In genomic region chr7:123499211-123499968, GRCh38 we compare ENCODE assay signal across 1 cellular context.
TF ChIP-seq lines count a peak whose summit lies in the region.

No MANE protein-coding gene starts in this region.

TF ChIP-seq in K562, 482 proteins besides CTCF, POLR2A, EP300 and RAD21 (continued from another document and continues in another):
- TF ChIP-seq ZNF398 (CRISPR knock-in tag; IDR thresholded peaks at IDR 0.05): peak; percentile 88
- peak; percentile 86; the same call in 1 of the 2 replicates for TF ChIP-seq PHTF2 (CRISPR knock-in tag; IDR thresholded peaks at IDR 0.05)
- no peak for TF ChIP-seq FOXA1 (IDR thresholded peaks at IDR 0.05; ENCODE audit: borderline replicate concordance)
- no peak for TF ChIP-seq CHD2 (IDR thresholded peaks at IDR 0.05; ENCODE audit: low read depth, low read length)
- no peak for TF ChIP-seq ZNF217 (CRISPR knock-in tag; IDR thresholded peaks at IDR 0.05)
- peak; percentile 98 for TF ChIP-seq ZNF766 (CRISPR knock-in tag; conservative IDR thresholded peaks at IDR 0.05)
- TF ChIP-seq KAT2B (IDR thresholded peaks at IDR 0.05; ENCODE audit: low read depth, low read length): no peak
- no peak for TF ChIP-seq ZNF232 (CRISPR knock-in tag; IDR thresholded peaks at IDR 0.05)
- no peak for TF ChIP-seq CREB1 (IDR thresholded peaks at IDR 0.05)
- TF ChIP-seq CREB1 (CRISPR knock-in tag; IDR thresholded peaks at IDR 0.05): no peak
- TF ChIP-seq, protein P1, sequence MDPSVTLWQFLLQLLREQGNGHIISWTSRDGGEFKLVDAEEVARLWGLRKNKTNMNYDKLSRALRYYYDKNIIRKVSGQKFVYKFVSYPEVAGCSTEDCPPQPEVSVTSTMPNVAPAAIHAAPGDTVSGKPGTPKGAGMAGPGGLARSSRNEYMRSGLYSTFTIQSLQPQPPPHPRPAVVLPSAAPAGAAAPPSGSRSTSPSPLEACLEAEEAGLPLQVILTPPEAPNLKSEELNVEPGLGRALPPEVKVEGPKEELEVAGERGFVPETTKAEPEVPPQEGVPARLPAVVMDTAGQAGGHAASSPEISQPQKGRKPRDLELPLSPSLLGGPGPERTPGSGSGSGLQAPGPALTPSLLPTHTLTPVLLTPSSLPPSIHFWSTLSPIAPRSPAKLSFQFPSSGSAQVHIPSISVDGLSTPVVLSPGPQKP (CRISPR knock-in tag; IDR thresholded peaks at IDR 0.05): no peak
- peak; percentile 85; the same call in 1 of the 2 replicates for TF ChIP-seq ZNF830 (CRISPR knock-in tag; IDR thresholded peaks at IDR 0.05)
- TF ChIP-seq GTF2E2 (tag; IDR thresholded peaks at IDR 0.05): no peak
- no peak for TF ChIP-seq JUND (IDR thresholded peaks at IDR 0.05; ENCODE audit: borderline replicate concordance, low read depth, low read length)
- TF ChIP-seq JUND (tag; IDR thresholded peaks at IDR 0.05; ENCODE audit: borderline replicate concordance, low read depth, low read length): peak; percentile 12; the same call in 1 of the 3 replicates
- TF ChIP-seq CEBPG (CRISPR knock-in tag; IDR thresholded peaks at IDR 0.05): no peak
- TF ChIP-seq CEBPG (tag; conservative IDR thresholded peaks at IDR 0.05 in 1 of 2, IDR thresholded peaks at IDR 0.05 in 1 of 2): peak in 1 of 2 experiments; percentile 5; a peak in 1 of 4 replicates
- TF ChIP-seq STAT5B (CRISPR knock-in tag; IDR thresholded peaks at IDR 0.05): no peak; the same call in 1 of the 2 replicates
- TF ChIP-seq ZNF282 (CRISPR knock-in tag; IDR thresholded peaks at IDR 0.05): no peak
- TF ChIP-seq, protein P2, sequence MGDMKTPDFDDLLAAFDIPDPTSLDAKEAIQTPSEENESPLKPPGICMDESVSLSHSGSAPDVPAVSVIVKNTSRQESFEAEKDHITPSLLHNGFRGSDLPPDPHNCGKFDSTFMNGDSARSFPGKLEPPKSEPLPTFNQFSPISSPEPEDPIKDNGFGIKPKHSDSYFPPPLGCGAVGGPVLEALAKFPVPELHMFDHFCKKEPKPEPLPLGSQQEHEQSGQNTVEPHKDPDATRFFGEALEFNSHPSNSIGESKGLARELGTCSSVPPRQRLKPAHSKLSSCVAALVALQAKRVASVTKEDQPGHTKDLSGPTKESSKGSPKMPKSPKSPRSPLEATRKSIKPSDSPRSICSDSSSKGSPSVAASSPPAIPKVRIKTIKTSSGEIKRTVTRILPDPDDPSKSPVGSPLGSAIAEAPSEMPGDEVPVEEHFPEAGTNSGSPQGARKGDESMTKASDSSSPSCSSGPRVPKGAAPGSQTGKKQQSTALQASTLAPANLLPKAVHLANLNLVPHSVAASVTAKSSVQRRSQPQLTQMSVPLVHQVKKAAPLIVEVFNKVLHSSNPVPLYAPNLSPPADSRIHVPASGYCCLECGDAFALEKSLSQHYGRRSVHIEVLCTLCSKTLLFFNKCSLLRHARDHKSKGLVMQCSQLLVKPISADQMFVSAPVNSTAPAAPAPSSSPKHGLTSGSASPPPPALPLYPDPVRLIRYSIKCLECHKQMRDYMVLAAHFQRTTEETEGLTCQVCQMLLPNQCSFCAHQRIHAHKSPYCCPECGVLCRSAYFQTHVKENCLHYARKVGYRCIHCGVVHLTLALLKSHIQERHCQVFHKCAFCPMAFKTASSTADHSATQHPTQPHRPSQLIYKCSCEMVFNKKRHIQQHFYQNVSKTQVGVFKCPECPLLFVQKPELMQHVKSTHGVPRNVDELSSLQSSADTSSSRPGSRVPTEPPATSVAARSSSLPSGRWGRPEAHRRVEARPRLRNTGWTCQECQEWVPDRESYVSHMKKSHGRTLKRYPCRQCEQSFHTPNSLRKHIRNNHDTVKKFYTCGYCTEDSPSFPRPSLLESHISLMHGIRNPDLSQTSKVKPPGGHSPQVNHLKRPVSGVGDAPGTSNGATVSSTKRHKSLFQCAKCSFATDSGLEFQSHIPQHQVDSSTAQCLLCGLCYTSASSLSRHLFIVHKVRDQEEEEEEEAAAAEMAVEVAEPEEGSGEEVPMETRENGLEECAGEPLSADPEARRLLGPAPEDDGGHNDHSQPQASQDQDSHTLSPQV (IDR thresholded peaks at IDR 0.05): peak; percentile 99
- no peak for TF ChIP-seq LEF1 (IDR thresholded peaks at IDR 0.05)
- TF ChIP-seq SMC3 (conservative IDR thresholded peaks at IDR 0.05; ENCODE audit: insufficient read depth, low read depth, low read length): no peak
- TF ChIP-seq ARID1B (IDR thresholded peaks at IDR 0.05): no peak
- no peak for TF ChIP-seq ZNF224 (CRISPR knock-in tag; IDR thresholded peaks at IDR 0.05)
- TF ChIP-seq, protein P3, sequence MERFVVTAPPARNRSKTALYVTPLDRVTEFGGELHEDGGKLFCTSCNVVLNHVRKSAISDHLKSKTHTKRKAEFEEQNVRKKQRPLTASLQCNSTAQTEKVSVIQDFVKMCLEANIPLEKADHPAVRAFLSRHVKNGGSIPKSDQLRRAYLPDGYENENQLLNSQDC (CRISPR knock-in tag; IDR thresholded peaks at IDR 0.05): no peak
- TF ChIP-seq, protein P4, sequence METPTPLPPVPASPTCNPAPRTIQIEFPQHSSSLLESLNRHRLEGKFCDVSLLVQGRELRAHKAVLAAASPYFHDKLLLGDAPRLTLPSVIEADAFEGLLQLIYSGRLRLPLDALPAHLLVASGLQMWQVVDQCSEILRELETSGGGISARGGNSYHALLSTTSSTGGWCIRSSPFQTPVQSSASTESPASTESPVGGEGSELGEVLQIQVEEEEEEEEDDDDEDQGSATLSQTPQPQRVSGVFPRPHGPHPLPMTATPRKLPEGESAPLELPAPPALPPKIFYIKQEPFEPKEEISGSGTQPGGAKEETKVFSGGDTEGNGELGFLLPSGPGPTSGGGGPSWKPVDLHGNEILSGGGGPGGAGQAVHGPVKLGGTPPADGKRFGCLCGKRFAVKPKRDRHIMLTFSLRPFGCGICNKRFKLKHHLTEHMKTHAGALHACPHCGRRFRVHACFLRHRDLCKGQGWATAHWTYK (CRISPR knock-in tag; IDR thresholded peaks at IDR 0.05): peak; percentile 97
- no peak for TF ChIP-seq SOX6 (IDR thresholded peaks at IDR 0.05)
- TF ChIP-seq TSC22D4 (tag; IDR thresholded peaks at IDR 0.05): no peak
- no peak for TF ChIP-seq CCAR2 (IDR thresholded peaks at IDR 0.05; ENCODE audit: low read depth, low read length)
- TF ChIP-seq MXI1 (IDR thresholded peaks at IDR 0.05; ENCODE audit: low read depth, low read length): no peak
- TF ChIP-seq ZFP91 (CRISPR knock-in tag; IDR thresholded peaks at IDR 0.05): no peak
- no peak for TF ChIP-seq FOXP1 (CRISPR knock-in tag; IDR thresholded peaks at IDR 0.05)
- TF ChIP-seq, protein P5, sequence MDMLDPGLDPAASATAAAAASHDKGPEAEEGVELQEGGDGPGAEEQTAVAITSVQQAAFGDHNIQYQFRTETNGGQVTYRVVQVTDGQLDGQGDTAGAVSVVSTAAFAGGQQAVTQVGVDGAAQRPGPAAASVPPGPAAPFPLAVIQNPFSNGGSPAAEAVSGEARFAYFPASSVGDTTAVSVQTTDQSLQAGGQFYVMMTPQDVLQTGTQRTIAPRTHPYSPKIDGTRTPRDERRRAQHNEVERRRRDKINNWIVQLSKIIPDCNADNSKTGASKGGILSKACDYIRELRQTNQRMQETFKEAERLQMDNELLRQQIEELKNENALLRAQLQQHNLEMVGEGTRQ (CRISPR knock-in tag; IDR thresholded peaks at IDR 0.05): no peak
- TF ChIP-seq MEF2D (tag; conservative IDR thresholded peaks at IDR 0.05; ENCODE audit: low read depth): peak; percentile 81; the same call in 1 of the 2 replicates
- TF ChIP-seq ZNF408 (CRISPR knock-in tag; IDR thresholded peaks at IDR 0.05; ENCODE audit: low read depth): no peak
- peak; percentile 29; the same call in 1 of the 2 replicates for TF ChIP-seq BHLHE40 (IDR thresholded peaks at IDR 0.05; ENCODE audit: low read length)
- TF ChIP-seq, protein P6, sequence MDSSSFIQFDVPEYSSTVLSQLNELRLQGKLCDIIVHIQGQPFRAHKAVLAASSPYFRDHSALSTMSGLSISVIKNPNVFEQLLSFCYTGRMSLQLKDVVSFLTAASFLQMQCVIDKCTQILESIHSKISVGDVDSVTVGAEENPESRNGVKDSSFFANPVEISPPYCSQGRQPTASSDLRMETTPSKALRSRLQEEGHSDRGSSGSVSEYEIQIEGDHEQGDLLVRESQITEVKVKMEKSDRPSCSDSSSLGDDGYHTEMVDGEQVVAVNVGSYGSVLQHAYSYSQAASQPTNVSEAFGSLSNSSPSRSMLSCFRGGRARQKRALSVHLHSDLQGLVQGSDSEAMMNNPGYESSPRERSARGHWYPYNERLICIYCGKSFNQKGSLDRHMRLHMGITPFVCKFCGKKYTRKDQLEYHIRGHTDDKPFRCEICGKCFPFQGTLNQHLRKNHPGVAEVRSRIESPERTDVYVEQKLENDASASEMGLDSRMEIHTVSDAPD (CRISPR knock-in tag; IDR thresholded peaks at IDR 0.05): peak; percentile 83
- TF ChIP-seq, protein P7, sequence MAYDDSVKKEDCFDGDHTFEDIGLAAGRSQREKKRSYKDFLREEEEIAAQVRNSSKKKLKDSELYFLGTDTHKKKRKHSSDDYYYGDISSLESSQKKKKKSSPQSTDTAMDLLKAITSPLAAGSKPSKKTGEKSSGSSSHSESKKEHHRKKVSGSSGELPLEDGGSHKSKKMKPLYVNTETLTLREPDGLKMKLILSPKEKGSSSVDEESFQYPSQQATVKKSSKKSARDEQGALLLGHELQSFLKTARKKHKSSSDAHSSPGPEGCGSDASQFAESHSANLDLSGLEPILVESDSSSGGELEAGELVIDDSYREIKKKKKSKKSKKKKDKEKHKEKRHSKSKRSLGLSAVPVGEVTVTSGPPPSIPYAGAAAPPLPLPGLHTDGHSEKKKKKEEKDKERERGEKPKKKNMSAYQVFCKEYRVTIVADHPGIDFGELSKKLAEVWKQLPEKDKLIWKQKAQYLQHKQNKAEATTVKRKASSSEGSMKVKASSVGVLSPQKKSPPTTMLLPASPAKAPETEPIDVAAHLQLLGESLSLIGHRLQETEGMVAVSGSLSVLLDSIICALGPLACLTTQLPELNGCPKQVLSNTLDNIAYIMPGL (CRISPR knock-in tag; IDR thresholded peaks at IDR 0.05): no peak
- peak; percentile 84; the same call in 1 of the 2 replicates for TF ChIP-seq HMG20A (CRISPR knock-in tag; conservative IDR thresholded peaks at IDR 0.05)
- no peak for TF ChIP-seq STAG1 (CRISPR knock-in tag; IDR thresholded peaks at IDR 0.05; ENCODE audit: borderline replicate concordance)
- TF ChIP-seq HNRNPL (IDR thresholded peaks at IDR 0.05; ENCODE audit: low read depth, low read length): no peak
- TF ChIP-seq, protein P8, sequence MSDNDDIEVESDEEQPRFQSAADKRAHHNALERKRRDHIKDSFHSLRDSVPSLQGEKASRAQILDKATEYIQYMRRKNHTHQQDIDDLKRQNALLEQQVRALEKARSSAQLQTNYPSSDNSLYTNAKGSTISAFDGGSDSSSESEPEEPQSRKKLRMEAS (CRISPR knock-in tag; IDR thresholded peaks at IDR 0.05): no peak
- TF ChIP-seq SRSF3 (IDR thresholded peaks at IDR 0.05; ENCODE audit: insufficient read depth, low read length): no peak
- no peak for TF ChIP-seq SIN3A (IDR thresholded peaks at IDR 0.05; ENCODE audit: borderline replicate concordance in 2 of 2, control insufficient read depth in 1 of 2, low read depth in 2 of 2, low read length in 2 of 2)
- TF ChIP-seq SMARCB1 (IDR thresholded peaks at IDR 0.05; ENCODE audit: insufficient read length, low read depth): no peak
- TF ChIP-seq BMI1 (IDR thresholded peaks at IDR 0.05; ENCODE audit: low read length): no peak
- TF ChIP-seq SNRNP70 (optimal IDR thresholded peaks at IDR 0.05; ENCODE audit: low read depth, low read length): no peak
- peak; percentile 99 for TF ChIP-seq ZNF311 (CRISPR knock-in tag; IDR thresholded peaks at IDR 0.05)
- peak; percentile 80; the same call in 1 of the 2 replicates for TF ChIP-seq THAP7 (CRISPR knock-in tag; IDR thresholded peaks at IDR 0.05)
- TF ChIP-seq, protein P9, sequence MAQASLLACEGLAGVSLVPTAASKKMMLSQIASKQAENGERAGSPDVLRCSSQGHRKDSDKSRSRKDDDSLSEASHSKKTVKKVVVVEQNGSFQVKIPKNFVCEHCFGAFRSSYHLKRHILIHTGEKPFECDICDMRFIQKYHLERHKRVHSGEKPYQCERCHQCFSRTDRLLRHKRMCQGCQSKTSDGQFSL (CRISPR knock-in tag; IDR thresholded peaks at IDR 0.05): no peak
- TF ChIP-seq, protein P9 (tag; IDR thresholded peaks at IDR 0.05): peak in 1 of 2 experiments; percentile 98; a peak in 2 of 4 replicates
- TF ChIP-seq PCBP1 (IDR thresholded peaks at IDR 0.05; ENCODE audit: low read depth, low read length, poor library complexity, severe bottlenecking): no peak
- TF ChIP-seq PPARD (CRISPR knock-in tag; IDR thresholded peaks at IDR 0.05): no peak
- TF ChIP-seq, protein P10, sequence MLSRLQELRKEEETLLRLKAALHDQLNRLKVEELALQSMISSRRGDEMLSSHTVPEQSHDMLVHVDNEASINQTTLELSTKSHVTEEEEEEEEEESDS (CRISPR knock-in tag; IDR thresholded peaks at IDR 0.05): peak; percentile 36; the same call in 1 of the 2 replicates
